7 cellular contexts compared by ENCODE assay signal in genomic region chr2:86274918-86275275, GRCh38.
DNase-seq lines count a peak whose midpoint lies in the region; ATAC-seq lines count a peak whose summit lies in the region.

No MANE protein-coding gene starts in this region.

- H3K27ac ChIP-seq in effector memory CD4-positive, alpha-beta T cell (ENCODE audit: insufficient read depth, low read length, poor library complexity, severe bottlenecking), result no peak overlapping the region

- H3K36me3 ChIP-seq in effector memory CD4-positive, alpha-beta T cell (ENCODE audit: control insufficient read depth, insufficient read depth, low read length), result no peaks in the 10 kb centered on the region

- no peak overlapping the region for H3K4me3 ChIP-seq in effector memory CD4-positive, alpha-beta T cell (ENCODE audit: insufficient read depth, low read depth, low read length, poor library complexity, severe bottlenecking)

- DNase-seq in renal cortical epithelial cell (ENCODE audit: low read depth), result peak; percentile 90
- no peak for DNase-seq in activated CD8-positive, alpha-beta memory T cell treated with anti-CD3 and anti-CD28 coated beads, Interleukin-2, amount 10 ng/mL, durations not matched to agents 7 days and 5 days
- DNase-seq in effector memory CD4-positive, alpha-beta T cell, result no peak

- H3K4me1 ChIP-seq in effector memory CD4-positive, alpha-beta T cell (ENCODE audit: control insufficient read depth, insufficient read depth, low read length, poor library complexity, severe bottlenecking), result no peaks in the 10 kb centered on the region

- H3K4me3 Mint-ChIP-seq in activated T-helper 17 cell treated with anti-CD3 and anti-CD28 coated beads, Interleukin-2, amount 50 U/mL, for 72 hours, result peak overlapping the region; percentile 43
- no peak overlapping the region for H3K4me3 Mint-ChIP-seq in activated CD8-positive, alpha-beta memory T cell treated with anti-CD3 and anti-CD28 coated beads, Interleukin-2, amount 10 ng/mL, durations not matched to agents 7 days and 5 days

- no peaks in the 10 kb centered on the region for H3K9me3 ChIP-seq in effector memory CD4-positive, alpha-beta T cell (ENCODE audit: control insufficient read depth, low read length)

- ATAC-seq in GM18909 (IDR thresholded peaks at IDR 0.05; ENCODE audit: poor library complexity, unreplicated experiment) (peak; percentile 64), HG03064 (IDR thresholded peaks at IDR 0.05; ENCODE audit: low read depth, unreplicated experiment) (peak; percentile 58), GM19035 (IDR thresholded peaks at IDR 0.05; ENCODE audit: unreplicated experiment) (no peak)
- ATAC-seq in activated T-helper 17 cell treated with anti-CD3 and anti-CD28 coated beads, Interleukin-2, amount 50 U/mL, for 72 hours (replicated peaks), result peak; percentile 35
- no peak for ATAC-seq in activated CD8-positive, alpha-beta memory T cell treated with anti-CD3 and anti-CD28 coated beads, Interleukin-2, amount 10 ng/mL, durations not matched to agents 7 days and 5 days

- peak overlapping the region; percentile 78 for H3K27ac Mint-ChIP-seq in activated T-helper 17 cell treated with anti-CD3 and anti-CD28 coated beads, Interleukin-2, amount 50 U/mL, for 72 hours
- H3K27ac Mint-ChIP-seq in activated CD8-positive, alpha-beta memory T cell treated with anti-CD3 and anti-CD28 coated beads, Interleukin-2, amount 10 ng/mL, durations not matched to agents 7 days and 5 days, result no peak overlapping the region

- CTCF ChIA-PET in activated CD8-positive, alpha-beta memory T cell treated with anti-CD3 and anti-CD28 coated beads, Interleukin-2, amount 10 ng/mL, durations not matched to agents 7 days and 5 days (lab: Charles Lee), result no interaction called here

- H3K9me3 Mint-ChIP-seq in activated T-helper 17 cell treated with anti-CD3 and anti-CD28 coated beads, Interleukin-2, amount 50 U/mL, for 72 hours, result peaks cover 21% of the 10 kb centered on the region
- peaks cover 18% of the 10 kb centered on the region for H3K9me3 Mint-ChIP-seq in activated CD8-positive, alpha-beta memory T cell treated with anti-CD3 and anti-CD28 coated beads, Interleukin-2, amount 10 ng/mL, durations not matched to agents 7 days and 5 days (ENCODE audit: low read depth)

- H3K27me3 Mint-ChIP-seq in activated T-helper 17 cell treated with anti-CD3 and anti-CD28 coated beads, Interleukin-2, amount 50 U/mL, for 72 hours, result peaks cover 9% of the 10 kb centered on the region
- peaks cover 11% of the 10 kb centered on the region for H3K27me3 Mint-ChIP-seq in activated CD8-positive, alpha-beta memory T cell treated with anti-CD3 and anti-CD28 coated beads, Interleukin-2, amount 10 ng/mL, durations not matched to agents 7 days and 5 days

- H3K36me3 Mint-ChIP-seq in activated T-helper 17 cell treated with anti-CD3 and anti-CD28 coated beads, Interleukin-2, amount 50 U/mL, for 72 hours (ENCODE audit: low read depth), result no peaks in the 10 kb centered on the region
- peaks cover 20% of the 10 kb centered on the region for H3K36me3 Mint-ChIP-seq in activated CD8-positive, alpha-beta memory T cell treated with anti-CD3 and anti-CD28 coated beads, Interleukin-2, amount 10 ng/mL, durations not matched to agents 7 days and 5 days

- H3K4me1 Mint-ChIP-seq in activated T-helper 17 cell treated with anti-CD3 and anti-CD28 coated beads, Interleukin-2, amount 50 U/mL, for 72 hours, result peaks cover 31% of the 10 kb centered on the region
- H3K4me1 Mint-ChIP-seq in activated CD8-positive, alpha-beta memory T cell treated with anti-CD3 and anti-CD28 coated beads, Interleukin-2, amount 10 ng/mL, durations not matched to agents 7 days and 5 days, result peaks cover 19% of the 10 kb centered on the region

- H3K27me3 ChIP-seq in effector memory CD4-positive, alpha-beta T cell (replicated peaks; ENCODE audit: control insufficient read depth, insufficient read depth, low read length, poor library complexity, severe bottlenecking), result no peaks in the 10 kb centered on the region

Comparison
In these comparisons a context has a peak if more than half of its experiments do, and no peak if none do; other contexts are left out.
1. ATAC-seq: peak in GM18909 (single experiment), HG03064 (single experiment) and activated T-helper 17 cell treated with anti-CD3 and anti-CD28 coated beads, Interleukin-2, amount 50 U/mL, for 72 hours (single experiment); none in activated CD8-positive, alpha-beta memory T cell treated with anti-CD3 and anti-CD28 coated beads, Interleukin-2, amount 10 ng/mL, durations not matched to agents 7 days and 5 days (single experiment) and GM19035 (single experiment).